Comparison of ENCODE assay signal across 12 cellular contexts in the genomic region with DNA sequence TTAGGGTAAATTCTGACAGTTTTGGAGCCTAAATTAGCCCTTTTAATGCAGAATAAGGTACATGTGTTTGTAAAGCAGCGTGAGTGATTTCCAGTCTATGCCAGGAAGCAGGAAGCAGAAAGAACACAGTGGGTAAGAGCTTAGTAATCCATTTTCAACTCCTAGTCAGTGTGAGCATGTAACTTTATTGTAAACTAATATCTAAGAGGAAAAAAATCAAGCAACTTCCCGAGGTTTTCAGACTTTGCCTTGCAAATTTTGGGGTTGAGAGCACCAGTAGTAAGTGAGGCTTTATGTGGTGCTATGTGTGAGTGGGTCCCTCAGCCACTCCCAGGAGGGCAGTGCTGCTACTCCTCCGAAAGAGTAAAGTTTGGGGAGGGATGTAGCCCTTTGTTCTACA. TPM values are rescaled to one million over a fixed set of nuclear protein-coding genes. Genes with fewer than 3 reads are reported as not detected.
A peak's percentile ranks its signal among the peaks of the same experiment; 100 is the strongest.
DNase-seq lines count a peak whose midpoint lies in the region; ATAC-seq and TF ChIP-seq lines count a peak whose summit lies in the region.
"Had no signal": no experiment of that assay in that cellular context is flagged by ENCODE, and none has a peak within 500 bp of the region (broad histone marks: within the 10 kb centered on the region; RNA-seq: fewer than 3 reads in every experiment).

No MANE protein-coding gene starts in this region.

- ATAC-seq in activated T-cell treated with anti-CD3 and anti-CD28 coated beads, Interleukin-2, amount 50 U/mL, for 72 hours (replicated peaks in 1 of 2): no peak

- H3K79me2 ChIP-seq in OCI-LY7 (ENCODE audit: insufficient read depth, low read depth, low read length): peaks cover 58% of the 10 kb centered on the region; the same call in 1 of the 2 replicates

- no peak overlapping the region for H3K27ac Mint-ChIP-seq in activated CD4-positive, alpha-beta memory T cell treated with anti-CD3 and anti-CD28 coated beads, Interleukin-2, amount 10 ng/mL, durations not matched to agents 7 days and 5 days
- H3K27ac Mint-ChIP-seq in activated T-cell treated with anti-CD3 and anti-CD28 coated beads, Interleukin-2, amount 50 U/mL, for 72 hours: no peak overlapping the region

- H3K36me3 ChIP-seq in GM06990 (ENCODE audit: control insufficient read depth, insufficient read depth, low read length): peaks cover 1% of the 10 kb centered on the region; the same call in 1 of the 2 replicates
- H3K36me3 ChIP-seq in OCI-LY7 (ENCODE audit: insufficient read depth, low read length): peaks cover 13% of the 10 kb centered on the region
- H3K36me3 ChIP-seq in skeletal muscle satellite cell (ENCODE audit: insufficient read depth, low read length): no peaks in the 10 kb centered on the region
- H3K36me3 ChIP-seq: brain microvascular endothelial cell had no signal

- no peaks in the 10 kb centered on the region for H3K9me2 ChIP-seq in OCI-LY7 (ENCODE audit: insufficient read depth, low read length)

- H3K27ac ChIP-seq in OCI-LY7 (ENCODE audit: low read depth, low read length, poor library complexity, severe bottlenecking): peak overlapping the region; percentile 67
- H3K27ac ChIP-seq: brain microvascular endothelial cell had no signal

- H3K36me3 Mint-ChIP-seq in activated CD4-positive, alpha-beta memory T cell treated with anti-CD3 and anti-CD28 coated beads, Interleukin-2, amount 10 ng/mL, durations not matched to agents 7 days and 5 days (ENCODE audit: low read depth): peaks cover 2% of the 10 kb centered on the region
- peaks cover 0 to 2% of the 10 kb centered on the region in 2 donors for H3K36me3 Mint-ChIP-seq in activated T-cell treated with anti-CD3 and anti-CD28 coated beads, Interleukin-2, amount 50 U/mL, for 72 hours (ENCODE audit: insufficient read depth in 2 of 2)

- POLR2A ChIA-PET in OCI-LY7 (lab: Charles Lee): interaction anchor here (3.4 kb wide), 1 partner anchor 21 kb away, joined by 51 read pairs; no protein-coding TSS in a partner anchor
- POLR2A ChIA-PET in activated CD4-positive, alpha-beta memory T cell treated with anti-CD3 and anti-CD28 coated beads, Interleukin-2, amount 10 ng/mL, durations not matched to agents 7 days and 5 days (lab: Charles Lee): no interaction called here

- H3K9me3 Mint-ChIP-seq in activated CD4-positive, alpha-beta memory T cell treated with anti-CD3 and anti-CD28 coated beads, Interleukin-2, amount 10 ng/mL, durations not matched to agents 7 days and 5 days: no peaks in the 10 kb centered on the region
- no peaks in the 10 kb centered on the region for H3K9me3 Mint-ChIP-seq in activated T-cell treated with anti-CD3 and anti-CD28 coated beads, Interleukin-2, amount 50 U/mL, for 72 hours

- no peak for TF ChIP-seq CTCF in GM06990 (IDR thresholded peaks at IDR 0.05; ENCODE audit: insufficient read depth, low read length, poor library complexity, severe bottlenecking)
- no peak for TF ChIP-seq CTCF in OCI-LY7 (conservative IDR thresholded peaks at IDR 0.05; ENCODE audit: low read length)
- TF ChIP-seq CTCF in foreskin fibroblast (IDR thresholded peaks at IDR 0.05; ENCODE audit: low read depth, low read length): no peak

- intact Hi-C loops in OCI-LY7 (cut with micrococcal nuclease; ENCODE audit: unreplicated experiment): loop anchor here (2.0 kb wide), 1 partner anchor 276 kb away; a partner anchor contains a TSS

- H3K9me3 ChIP-seq in OCI-LY7 (ENCODE audit: low read length) (no peaks in the 10 kb centered on the region), skeletal muscle satellite cell (replicated peaks; ENCODE audit: low read length) (no peaks in the 10 kb centered on the region)

- H4K20me1 ChIP-seq in OCI-LY7 (ENCODE audit: insufficient read depth, low read length): no peaks in the 10 kb centered on the region

- DNase-seq in GM06990 (ENCODE audit: extremely low read depth, insufficient read length) (no peak), OCI-LY7 (ENCODE audit: low spot score) (peak; percentile 69), foreskin fibroblast (peak; percentile 32 to 58), DMS79 treated with DMSO at 0.1 percent for 48 hours (lab: John Stamatoyannopoulos, UW) (no peak), NCI-H146 (lab: John Stamatoyannopoulos, UW) (no peak)
- DNase-seq in activated CD4-positive, alpha-beta memory T cell treated with anti-CD3 and anti-CD28 coated beads, Interleukin-2, amount 10 ng/mL, durations not matched to agents 7 days and 5 days: no peak
- DNase-seq in activated T-cell treated with anti-CD3 and anti-CD28 coated beads, Interleukin-2, amount 50 U/mL, for 72 hours: no peak
- DNase-seq: activated T-cell treated with anti-CD3 and anti-CD28 coated beads, Interleukin-2, amount 50 U/mL, for 48 hours; brain microvascular endothelial cell; NCI-H2171 treated with DMSO at 0.1 percent for 48 hours; retina had no signal

- no peak overlapping the region for H3K9ac ChIP-seq in skeletal muscle satellite cell (ENCODE audit: low read depth, low read length)

- no peaks in the 10 kb centered on the region for H3K27me3 Mint-ChIP-seq in activated CD4-positive, alpha-beta memory T cell treated with anti-CD3 and anti-CD28 coated beads, Interleukin-2, amount 10 ng/mL, durations not matched to agents 7 days and 5 days
- no peaks in the 10 kb centered on the region for H3K27me3 Mint-ChIP-seq in activated T-cell treated with anti-CD3 and anti-CD28 coated beads, Interleukin-2, amount 50 U/mL, for 72 hours (ENCODE audit: low read depth)

- H3K4me3 ChIP-seq in GM06990 (replicated peaks; ENCODE audit: low read depth, low read length): 0 out of 2 replicates have a peak overlapping the region, but pooled peaks have one; percentile 14
- H3K4me3 ChIP-seq in OCI-LY7 (ENCODE audit: low read depth, low read length, poor library complexity, severe bottlenecking): peak overlapping the region; percentile 50
- H3K4me3 ChIP-seq in foreskin fibroblast (ENCODE audit: low read depth in 1 of 2, low read length in 2 of 2): no peak overlapping the region
- no peak overlapping the region for H3K4me3 ChIP-seq in skeletal muscle satellite cell (ENCODE audit: low read length)

- CTCF ChIA-PET in OCI-LY7 (lab: Charles Lee; ENCODE audit: unreplicated experiment): no interaction called here
- CTCF ChIA-PET in activated CD4-positive, alpha-beta memory T cell treated with anti-CD3 and anti-CD28 coated beads, Interleukin-2, amount 10 ng/mL, durations not matched to agents 7 days and 5 days (lab: Charles Lee): interaction anchor here (0.7 to 1.9 kb wide), 3 partner anchors 30 to 215 kb away, joined by 3 to 6 read pairs (median 4); no protein-coding TSS in a partner anchor

- H3K4me3 Mint-ChIP-seq in activated CD4-positive, alpha-beta memory T cell treated with anti-CD3 and anti-CD28 coated beads, Interleukin-2, amount 10 ng/mL, durations not matched to agents 7 days and 5 days: no peak overlapping the region
- H3K4me3 Mint-ChIP-seq in activated T-cell treated with anti-CD3 and anti-CD28 coated beads, Interleukin-2, amount 50 U/mL, for 72 hours: no peak overlapping the region

- H3K4me1 ChIP-seq in OCI-LY7 (ENCODE audit: insufficient read depth, low read length, poor library complexity, severe bottlenecking): peaks cover 49% of the 10 kb centered on the region
- peaks cover 24% of the 10 kb centered on the region for H3K4me1 ChIP-seq in skeletal muscle satellite cell (ENCODE audit: control insufficient read depth, insufficient read depth, low read length)

- peak overlapping the region; percentile 34; the same call in 1 of the 2 replicates for H2AFZ ChIP-seq in OCI-LY7 (ENCODE audit: low read length)

- peak overlapping the region; percentile 74 for H3K4me2 ChIP-seq in OCI-LY7 (ENCODE audit: low read length)
- peak overlapping the region; percentile 23 for H3K4me2 ChIP-seq in skeletal muscle satellite cell (ENCODE audit: low read length)

- H3K4me1 Mint-ChIP-seq in activated CD4-positive, alpha-beta memory T cell treated with anti-CD3 and anti-CD28 coated beads, Interleukin-2, amount 10 ng/mL, durations not matched to agents 7 days and 5 days: peaks cover 32% of the 10 kb centered on the region
- H3K4me1 Mint-ChIP-seq in activated T-cell treated with anti-CD3 and anti-CD28 coated beads, Interleukin-2, amount 50 U/mL, for 72 hours (ENCODE audit: low read depth): peaks cover 43% of the 10 kb centered on the region

- H3K27me3 ChIP-seq in GM06990 (replicated peaks; ENCODE audit: control insufficient read depth, insufficient read depth, low read length) (no peaks in the 10 kb centered on the region), skeletal muscle satellite cell (ENCODE audit: control insufficient read depth, insufficient read depth, low read length) (no peaks in the 10 kb centered on the region)
- H3K27me3 ChIP-seq: brain microvascular endothelial cell had no signal

- no TSS peak for BruUV-seq in OCI-LY7 (replicated peaks; lab: Mats Ljungman, UMichigan)

RNA-seq across cellular contexts. Expression of a gene that starts 2.9 kb away (rescaled TPM):
- 31.7 and 43.4 TPM in 2 replicates for total RNA-seq in OCI-LY7 (2014; rRNA removed; shearing (Covaris generic))
- 20.9 and 24.1 TPM in 2 replicates for total RNA-seq in OCI-LY7 (2022)
- total RNA-seq in skeletal muscle satellite cell (2012; rRNA removed): 9.9 and 10.5 TPM in 2 replicates
- 10 to 100 TPM in 1 of 2 experiments, 1 to 10 TPM in 1; 9.6 to 12.8 TPM for total RNA-seq in activated CD4-positive, alpha-beta memory T cell treated with anti-CD3 and anti-CD28 coated beads, Interleukin-2, amount 10 ng/mL, durations not matched to agents 7 days and 5 days
- 1 to 10 TPM; 5.1 to 6.4 TPM for total RNA-seq in activated T-cell treated with anti-CD3 and anti-CD28 coated beads, Interleukin-2, amount 50 U/mL, for 72 hours

RNA-seq across cellular contexts. Expression of a gene that starts 40.6 kb away (rescaled TPM):
- total RNA-seq in OCI-LY7 (2014; rRNA removed; shearing (Covaris generic)): not detected in 2 replicates
- total RNA-seq in OCI-LY7 (2022): not detected in 2 replicates
- total RNA-seq in skeletal muscle satellite cell (2012; rRNA removed): not detected in 2 replicates
- not detected for total RNA-seq in activated CD4-positive, alpha-beta memory T cell treated with anti-CD3 and anti-CD28 coated beads, Interleukin-2, amount 10 ng/mL, durations not matched to agents 7 days and 5 days
- not detected for total RNA-seq in activated T-cell treated with anti-CD3 and anti-CD28 coated beads, Interleukin-2, amount 50 U/mL, for 72 hours

Comparison
In these comparisons a context has a peak if more than half of its experiments do, and no peak if none do; other contexts are left out.
1. DNase-seq: peak in OCI-LY7 (single experiment) and foreskin fibroblast (2 of 2); none in GM06990 (single experiment), DMS79 treated with DMSO at 0.1 percent for 48 hours (single experiment), activated CD4-positive, alpha-beta memory T cell treated with anti-CD3 and anti-CD28 coated beads, Interleukin-2, amount 10 ng/mL, durations not matched to agents 7 days and 5 days (single experiment), activated T-cell treated with anti-CD3 and anti-CD28 coated beads, Interleukin-2, amount 50 U/mL, for 72 hours (0 of 2) and NCI-H146 (single experiment).
2. H3K4me3 ChIP-seq: peak in GM06990 (single experiment) and OCI-LY7 (single experiment); none in foreskin fibroblast (0 of 2) and skeletal muscle satellite cell (single experiment).